9 cellular contexts compared by ENCODE assay signal in the genomic region with DNA sequence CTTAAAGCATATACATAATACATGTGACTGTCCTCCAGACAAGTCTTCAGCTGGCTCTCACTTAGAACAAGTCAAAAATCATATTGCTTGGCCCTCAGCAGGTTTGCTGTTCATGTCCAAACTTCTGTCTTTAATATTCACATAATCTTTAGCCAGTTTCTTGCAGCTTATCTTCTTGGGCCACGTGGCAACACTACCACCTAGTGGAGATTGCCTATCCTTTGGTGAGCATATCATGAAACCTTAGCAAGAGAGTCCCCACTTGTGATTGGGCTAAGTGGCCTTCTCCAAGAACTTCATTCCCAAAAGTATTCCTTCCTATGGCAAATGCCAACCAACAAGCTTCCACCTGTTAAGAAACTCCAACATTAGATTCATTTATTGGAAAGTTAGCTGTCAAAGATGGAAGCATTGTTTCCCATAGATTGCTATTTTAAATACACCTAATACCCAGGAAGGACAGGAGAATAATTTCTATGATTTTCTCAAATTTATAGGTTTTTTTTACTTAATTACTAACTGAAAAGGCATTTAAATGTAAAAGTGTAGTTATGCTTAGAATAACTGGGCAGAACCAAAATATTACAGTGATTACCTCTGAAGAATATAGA.
DNase-seq lines count a peak whose midpoint lies in the region; ATAC-seq and TF ChIP-seq lines count a peak whose summit lies in the region.
"Had no signal": no experiment of that assay in that cellular context is flagged by ENCODE, and none has a peak within 500 bp of the region (broad histone marks: within the 10 kb centered on the region; RNA-seq: fewer than 3 reads in every experiment).

No MANE protein-coding gene starts in this region.

- H3K4me3 ChIP-seq in Peyer's patch (no peak overlapping the region), mesenchymal stem cell (ENCODE audit: insufficient read depth in 1 of 2, low read depth in 1 of 2, low read length in 2 of 2) (no peak overlapping the region)
- H3K4me3 ChIP-seq: BLaER1 had no signal

- no peak overlapping the region for H3K4ac ChIP-seq in mesenchymal stem cell (ENCODE audit: low read depth in 1 of 2, low read length in 2 of 2)

- H2BK120ac ChIP-seq in mesenchymal stem cell (ENCODE audit: low read depth, low read length), result no peak overlapping the region

- no peaks in the 10 kb centered on the region for H3K27me3 ChIP-seq in Peyer's patch
- no peaks in the 10 kb centered on the region for H3K27me3 ChIP-seq in mesenchymal stem cell (ENCODE audit: control insufficient read depth in 1 of 2, insufficient read depth in 1 of 2, low read length in 2 of 2)
- H3K27me3 ChIP-seq: BLaER1 had no signal

- no peak overlapping the region for H2AK5ac ChIP-seq in mesenchymal stem cell (ENCODE audit: low read length, severe bottlenecking)

- H3K18ac ChIP-seq in mesenchymal stem cell (ENCODE audit: low read depth in 1 of 2, low read length in 2 of 2), result no peak overlapping the region

- no peak overlapping the region for H3K14ac ChIP-seq in mesenchymal stem cell (ENCODE audit: low read length in 2 of 2)

- no peak overlapping the region for H3K9ac ChIP-seq in mesenchymal stem cell (ENCODE audit: low read length)
- H3K9ac ChIP-seq: BLaER1 had no signal

- no peak overlapping the region for H2BK12ac ChIP-seq in mesenchymal stem cell (ENCODE audit: low read length in 2 of 2)

- H2AFZ ChIP-seq in mesenchymal stem cell (ENCODE audit: low read depth, low read length), result no peak overlapping the region

- H3K4me1 ChIP-seq in Peyer's patch, result no peaks in the 10 kb centered on the region
- H3K4me1 ChIP-seq in mesenchymal stem cell (ENCODE audit: control insufficient read depth, insufficient read depth, low read depth, low read length), result peaks cover 4% of the 10 kb centered on the region
- H3K4me1 ChIP-seq: BLaER1 had no signal

- H2BK5ac ChIP-seq in mesenchymal stem cell (ENCODE audit: low read depth, low read length, poor library complexity, severe bottlenecking), result no peak overlapping the region

- H3K4me2 ChIP-seq in mesenchymal stem cell (ENCODE audit: low read length, poor library complexity, severe bottlenecking), result no peak overlapping the region
- H3K4me2 ChIP-seq: BLaER1 had no signal

- DNase-seq in NCI-H146 (lab: John Stamatoyannopoulos, UW) (peak; percentile 11), NCI-H146 treated with DMSO at 0.1 percent for 48 hours (lab: John Stamatoyannopoulos, UW; ENCODE audit: unreplicated experiment) (no peak), Peyer's patch (no peak), dermis microvascular lymphatic vessel endothelial cell (ENCODE audit: low read depth in 2 of 2) (peak; percentile 42 to 76), mesenchymal stem cell (peak; percentile 85), cerebellum (ENCODE audit: low spot score) (no peak)

- H3K27ac ChIP-seq in Peyer's patch (no peak overlapping the region), mesenchymal stem cell (ENCODE audit: low read length, poor library complexity, severe bottlenecking) (no peak overlapping the region)
- H3K27ac ChIP-seq: BLaER1 had no signal

- H2BK15ac ChIP-seq in mesenchymal stem cell (ENCODE audit: low read depth, poor library complexity, severe bottlenecking), result no peak overlapping the region

- H4K8ac ChIP-seq in mesenchymal stem cell (ENCODE audit: low read length), result no peak overlapping the region

- H3K9me3 ChIP-seq in Peyer's patch, result no peaks in the 10 kb centered on the region
- H3K9me3 ChIP-seq in mesenchymal stem cell (ENCODE audit: control insufficient read depth, low read length), result no peaks in the 10 kb centered on the region
- H3K9me3 ChIP-seq: BLaER1 had no signal

- 6% methylated on average over 1 of the region's 1 CpG for WGBS in mesenchymal stem cell

- no peak overlapping the region for H4K91ac ChIP-seq in mesenchymal stem cell (ENCODE audit: low read length)

- no peaks in the 10 kb centered on the region for H3K79me1 ChIP-seq in mesenchymal stem cell (replicated peaks; ENCODE audit: low read length, poor library complexity, severe bottlenecking)

- no peak overlapping the region for H3K23ac ChIP-seq in mesenchymal stem cell (ENCODE audit: low read length in 2 of 2)

- TF ChIP-seq POLR2A in Peyer's patch (IDR thresholded peaks at IDR 0.05), result no peak

- ATAC-seq in GM19463 (IDR thresholded peaks at IDR 0.05; ENCODE audit: unreplicated experiment) (peak; percentile 92), HG03520 (IDR thresholded peaks at IDR 0.05; ENCODE audit: unreplicated experiment) (peak; percentile 87)

- TF ChIP-seq CTCF in Peyer's patch (IDR thresholded peaks at IDR 0.05), result peak in 4 of 6 experiments; percentile 36 to 56 (median 52)

- H3K36me3 ChIP-seq in Peyer's patch (no peaks in the 10 kb centered on the region), mesenchymal stem cell (ENCODE audit: control insufficient read depth in 1 of 2, insufficient read depth in 2 of 2, low read depth in 1 of 2, low read length in 2 of 2) (no peaks in the 10 kb centered on the region)
- H3K36me3 ChIP-seq: BLaER1 had no signal

Comparison
In these comparisons a context has a peak if more than half of its experiments do, and no peak if none do; other contexts are left out.
1. DNase-seq: peak in NCI-H146 (single experiment), dermis microvascular lymphatic vessel endothelial cell (2 of 2) and mesenchymal stem cell (single experiment); none in NCI-H146 treated with DMSO at 0.1 percent for 48 hours (single experiment), Peyer's patch (0 of 3) and cerebellum (single experiment).